10 cellular contexts compared by ENCODE assay signal in the genomic region with DNA sequence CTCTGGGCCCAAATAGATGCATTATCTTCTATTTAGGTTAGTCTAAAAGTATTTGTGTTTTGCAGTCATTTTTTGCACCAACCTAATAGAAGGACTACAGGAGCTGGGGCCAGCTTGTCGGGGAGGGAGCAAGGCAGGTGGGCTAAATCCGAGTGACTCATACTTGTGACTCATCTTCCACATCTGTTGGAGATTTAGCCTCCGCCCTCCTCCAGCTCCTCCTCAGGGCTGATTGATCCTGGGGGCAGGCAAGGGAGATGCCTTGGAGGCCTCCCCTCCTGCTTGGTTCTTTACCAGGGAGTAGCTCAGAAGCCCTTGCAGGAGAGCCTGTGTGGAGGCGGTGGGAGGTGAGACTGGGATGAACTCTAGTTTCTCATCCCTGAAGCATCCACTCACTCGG. TPM values are rescaled to one million over a fixed set of nuclear protein-coding genes. Genes with fewer than 3 reads are reported as not detected.
DNase-seq lines count a peak whose midpoint lies in the region; ATAC-seq and TF ChIP-seq lines count a peak whose summit lies in the region.
"Had no signal": no experiment of that assay in that cellular context is flagged by ENCODE, and none has a peak within 500 bp of the region (broad histone marks: within the 10 kb centered on the region; RNA-seq: fewer than 3 reads in every experiment).

No MANE protein-coding gene starts in this region.

- TF ChIP-seq CTCF in fibroblast of lung (conservative IDR thresholded peaks at IDR 0.05 in 1 of 2, IDR thresholded peaks at IDR 0.05 in 1 of 2; ENCODE audit: low read depth in 1 of 2, low read length in 2 of 2) (no peak), lower lobe of right lung (IDR thresholded peaks at IDR 0.05) (no peak)

- H3K4me1 ChIP-seq in fibroblast of lung (ENCODE audit: control insufficient read depth, extremely low read depth, insufficient read depth, low read length) = peaks cover 43% of the 10 kb centered on the region
- H3K4me1 ChIP-seq in stomach smooth muscle (ENCODE audit: control insufficient read depth, insufficient read depth, low read length) = peaks cover 52% of the 10 kb centered on the region
- no peaks in the 10 kb centered on the region for H3K4me1 ChIP-seq in lower lobe of right lung

- no peaks in the 10 kb centered on the region for H3K36me3 ChIP-seq in fibroblast of lung (ENCODE audit: control insufficient read depth, insufficient read depth, low read length)
- H3K36me3 ChIP-seq in stomach smooth muscle (ENCODE audit: control insufficient read depth in 2 of 2, insufficient read depth in 2 of 2, low read length in 2 of 2) = no peaks in the 10 kb centered on the region
- no peaks in the 10 kb centered on the region for H3K36me3 ChIP-seq in lower lobe of right lung

- no peak overlapping the region for H3K4me3 ChIP-seq in fibroblast of lung (replicated peaks in 1 of 4; ENCODE audit: control extremely low read depth in 1 of 4, insufficient read depth in 1 of 4, low read depth in 3 of 4, low read length in 4 of 4)
- no peak overlapping the region for H3K4me3 ChIP-seq in stomach smooth muscle (ENCODE audit: low read length in 2 of 2)
- H3K4me3 ChIP-seq in lower lobe of right lung = no peak overlapping the region
- H3K4me3 ChIP-seq: PC-9 had no signal

- no peaks in the 10 kb centered on the region for H3K27me3 ChIP-seq in fibroblast of lung (ENCODE audit: control insufficient read depth, insufficient read depth, low read length)
- no peaks in the 10 kb centered on the region for H3K27me3 ChIP-seq in stomach smooth muscle (ENCODE audit: control insufficient read depth in 1 of 2, insufficient read depth in 2 of 2, low read length in 2 of 2)
- no peaks in the 10 kb centered on the region for H3K27me3 ChIP-seq in lower lobe of right lung (ENCODE audit: low read depth)

- intact Hi-C loops in lower lobe of right lung (cut with DNase I) = no loop called here

- H3K79me2 ChIP-seq in fibroblast of lung (ENCODE audit: control insufficient read depth, insufficient read depth, low read length) = no peaks in the 10 kb centered on the region

- H3K9me3 ChIP-seq in fibroblast of lung (ENCODE audit: control insufficient read depth, insufficient read depth, low read depth, low read length) (no peaks in the 10 kb centered on the region), stomach smooth muscle (ENCODE audit: control insufficient read depth in 2 of 2, low read length in 2 of 2) (no peaks in the 10 kb centered on the region), lower lobe of right lung (no peaks in the 10 kb centered on the region)

- H3K4me2 ChIP-seq in fibroblast of lung (ENCODE audit: extremely low read depth, insufficient read depth, low read length) = peak overlapping the region; percentile 49
- H3K4me2 ChIP-seq: KMS-11, PC-9 had no signal

- H3K27ac ChIP-seq in fibroblast of lung (ENCODE audit: insufficient read depth, low read length) (peak overlapping the region; percentile 56), stomach smooth muscle (ENCODE audit: low read length) (peak overlapping the region; percentile 76), lower lobe of right lung (no peak overlapping the region)
- H3K27ac ChIP-seq: KMS-11, PC-9 had no signal

- DNase-seq in H4 (ENCODE audit: low spot score) (peak; percentile 52), RPMI7951 (ENCODE audit: low read depth) (peak; percentile 92), fibroblast of lung (ENCODE audit: low read depth in 2 of 2) (peak; percentile 89 to 94), lower lobe of right lung (no peak), HEK293T (ENCODE audit: extremely low spot score) (no peak)
- DNase-seq: stimulated activated naive B cell treated with anti-CD40 and anti-IgM and Interleukin-4, amounts not matched to agents 10 μg/mL and 1 μg/mL and 100 μg/mL, for 72 hours had no signal

- CTCF ChIA-PET in HEK293T (lab: Yijun Ruan, JAX) = interaction anchor here (0.8 kb wide), 1 partner anchor 29 kb away, joined by 3 read pairs; no protein-coding TSS in a partner anchor

- H4K20me1 ChIP-seq in fibroblast of lung (ENCODE audit: control insufficient read depth, extremely low read depth, insufficient read depth, low read length) = no peaks in the 10 kb centered on the region

- H3K9ac ChIP-seq in fibroblast of lung (ENCODE audit: insufficient read depth, low read length) (no peak overlapping the region), stomach smooth muscle (ENCODE audit: low read length in 2 of 2) (no peak overlapping the region)
- H3K9ac ChIP-seq: KMS-11 had no signal

- H2AFZ ChIP-seq in fibroblast of lung (ENCODE audit: low read length) = no peak overlapping the region
- H2AFZ ChIP-seq: PC-9 had no signal

- POLR2A ChIA-PET in HEK293T (lab: Yijun Ruan, JAX) = interaction anchor here (0.8 kb wide), 1 partner anchor 52 kb away, joined by 3 read pairs; no protein-coding TSS in a partner anchor

- no peak for ATAC-seq in GM18858 (IDR thresholded peaks at IDR 0.05; ENCODE audit: unreplicated experiment)
- no peak for ATAC-seq in lower lobe of right lung
- ATAC-seq: stimulated activated naive B cell treated with anti-CD40 and anti-IgM and Interleukin-4, amounts not matched to agents 10 μg/mL and 1 μg/mL and 100 μg/mL, for 72 hours had no signal

TF ChIP-seq in HEK293T, 16 proteins besides CTCF, POLR2A, EP300 and RAD21:
- TF ChIP-seq, protein P1, sequence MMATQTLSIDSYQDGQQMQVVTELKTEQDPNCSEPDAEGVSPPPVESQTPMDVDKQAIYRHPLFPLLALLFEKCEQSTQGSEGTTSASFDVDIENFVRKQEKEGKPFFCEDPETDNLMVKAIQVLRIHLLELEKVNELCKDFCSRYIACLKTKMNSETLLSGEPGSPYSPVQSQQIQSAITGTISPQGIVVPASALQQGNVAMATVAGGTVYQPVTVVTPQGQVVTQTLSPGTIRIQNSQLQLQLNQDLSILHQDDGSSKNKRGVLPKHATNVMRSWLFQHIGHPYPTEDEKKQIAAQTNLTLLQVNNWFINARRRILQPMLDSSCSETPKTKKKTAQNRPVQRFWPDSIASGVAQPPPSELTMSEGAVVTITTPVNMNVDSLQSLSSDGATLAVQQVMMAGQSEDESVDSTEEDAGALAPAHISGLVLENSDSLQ (IDR thresholded peaks at IDR 0.05) = no peak
- TF ChIP-seq SP1 (IDR thresholded peaks at IDR 0.05) (no peak), FOXA1 (IDR thresholded peaks at IDR 0.05) (no peak), TARDBP (IDR thresholded peaks at IDR 0.05) (no peak), ELF4 (IDR thresholded peaks at IDR 0.05) (no peak), CTBP1 (IDR thresholded peaks at IDR 0.05; ENCODE audit: borderline replicate concordance) (no peak), FOXM1 (IDR thresholded peaks at IDR 0.05; ENCODE audit: borderline replicate concordance) (no peak), BHLHE40 (IDR thresholded peaks at IDR 0.05; ENCODE audit: borderline replicate concordance) (no peak), HDGF (IDR thresholded peaks at IDR 0.05; ENCODE audit: borderline replicate concordance) (no peak), ARNT (IDR thresholded peaks at IDR 0.05) (no peak), NFRKB (IDR thresholded peaks at IDR 0.05) (no peak), ZNF384 (IDR thresholded peaks at IDR 0.05) (no peak)
TF ChIP-seq in HEK293T: peak in this region for 0.

RNA-seq across cellular contexts. Expression of a gene that starts 27.9 kb away (rescaled TPM):
- 0.99 and 3.3 TPM in 2 replicates for total RNA-seq in H4 (2014; rRNA removed; shearing (Covaris generic))
- total RNA-seq in RPMI7951 (2014; rRNA removed; shearing (Covaris generic)) = 1.1 and 1.5 TPM in 2 replicates
- total RNA-seq in fibroblast of lung (5.6 and 6.8 TPM in 2 replicates), lower lobe of right lung (28.7 TPM)
- 2.3 and 4.8 TPM in 2 replicates for polyA plus RNA-seq in fibroblast of lung
- 4.2 and 8.9 TPM in 2 replicates for polyA plus RNA-seq in fibroblast of lung (2012)
- 4.7 and 8.5 TPM in 2 replicates for polyA minus RNA-seq in fibroblast of lung (ENCODE audit: low replicate concordance)

RNA-seq across cellular contexts. Expression of a gene that starts 38.2 kb away (rescaled TPM):
- total RNA-seq in H4 (2014; rRNA removed; shearing (Covaris generic)) = 1.2 and 2.1 TPM in 2 replicates
- 0.96 and 1.1 TPM in 2 replicates for total RNA-seq in RPMI7951 (2014; rRNA removed; shearing (Covaris generic))
- total RNA-seq in fibroblast of lung = 2.1 and 3.5 TPM in 2 replicates
- polyA plus RNA-seq in fibroblast of lung = 1.2 and 1.7 TPM in 2 replicates
- 8.7 and 9.8 TPM in 2 replicates for polyA plus RNA-seq in fibroblast of lung (2012)
- polyA minus RNA-seq in fibroblast of lung (ENCODE audit: low replicate concordance) = 12.2 and 13.1 TPM in 2 replicates
- total RNA-seq in lower lobe of right lung = 19.7 TPM

RNA-seq across cellular contexts. Expression of a gene that starts 53.0 kb away (rescaled TPM):
- 5.0 and 8.9 TPM in 2 replicates for total RNA-seq in H4 (2014; rRNA removed; shearing (Covaris generic))
- total RNA-seq in RPMI7951 (2014; rRNA removed; shearing (Covaris generic)) = 2.9 and 3.4 TPM in 2 replicates
- total RNA-seq in fibroblast of lung (6.2 and 8.6 TPM in 2 replicates), lower lobe of right lung (13.4 TPM)
- 8.6 and 10.6 TPM in 2 replicates for polyA plus RNA-seq in fibroblast of lung
- polyA plus RNA-seq in fibroblast of lung (2012) = 7.7 and 8.6 TPM in 2 replicates
- polyA minus RNA-seq in fibroblast of lung (ENCODE audit: low replicate concordance) = 33.3 and 83.8 TPM in 2 replicates

Comparison
In these comparisons a context has a peak if more than half of its experiments do, and no peak if none do; other contexts are left out.
1. DNase-seq: peak in H4 (single experiment), RPMI7951 (single experiment) and fibroblast of lung (2 of 2); none in lower lobe of right lung (single experiment) and HEK293T (single experiment).